ENCODE assay signal across 16 cellular contexts in genomic region chr20:38231786-38232130, GRCh38. TPM values are rescaled to one million over a fixed set of nuclear protein-coding genes. Genes with fewer than 3 reads are reported as not detected.
A peak's percentile ranks its signal among the peaks of the same experiment; 100 is the strongest.
DNase-seq lines count a peak whose midpoint lies in the region; ATAC-seq and TF ChIP-seq lines count a peak whose summit lies in the region.
"Had no signal": no experiment of that assay in that cellular context is flagged by ENCODE, and none has a peak within 500 bp of the region (broad histone marks: within the 10 kb centered on the region; RNA-seq: fewer than 3 reads in every experiment).

No MANE protein-coding gene starts in this region.

- no peak overlapping the region for H2BK20ac ChIP-seq in IMR-90 (ENCODE audit: low read depth, low read length)

- H2BK15ac ChIP-seq in IMR-90 (ENCODE audit: low read depth, low read length) = no peak overlapping the region

- H3K36me3 ChIP-seq in IMR-90 (ENCODE audit: control insufficient read depth, insufficient read depth, low read length) (no peaks in the 10 kb centered on the region), heart right ventricle (peaks cover 0 to 5% (median 0%) of the 10 kb centered on the region in 9 donors)

- in situ Hi-C loops in IMR-90 (cut with MboI; ENCODE audit: low sequenced_read_pairs) = no loop called here
- in situ Hi-C loops in astrocyte of the cerebellum (cut with HindIII; ENCODE audit: low sequenced_read_pairs) = no loop called here

- no peak overlapping the region for H3K9ac ChIP-seq in IMR-90 (ENCODE audit: low read depth, low read length)

- H2AK9ac ChIP-seq in IMR-90 (replicated peaks; ENCODE audit: low read depth, low read length, poor library complexity) = no peak overlapping the region

- no peak for TF ChIP-seq POLR2A in IMR-90 (IDR thresholded peaks at IDR 0.05; ENCODE audit: low read depth, low read length)

- H3K27me3 ChIP-seq in IMR-90 (ENCODE audit: control insufficient read depth, insufficient read depth, low read length) (peaks cover 2% of the 10 kb centered on the region; the same call in 1 of the 2 replicates), heart right ventricle (peaks cover 0 to 5% (median 0%) of the 10 kb centered on the region in 7 donors)

- H3K4me2 ChIP-seq in IMR-90 (ENCODE audit: low read depth, low read length) = no peak overlapping the region

- H2BK5ac ChIP-seq in IMR-90 (ENCODE audit: low read depth, low read length, poor library complexity, severe bottlenecking) = no peak overlapping the region

- peak overlapping the region; percentile 47; the same call in 1 of the 2 replicates for H2BK120ac ChIP-seq in IMR-90 (ENCODE audit: low read depth, low read length)

- dilution Hi-C loops in IMR-90 (cut with HindIII; ENCODE audit: low sequenced_read_pairs, unreplicated experiment) = no loop called here

- no peaks in the 10 kb centered on the region; the same call in 1 of the 2 replicates for H3K9me1 ChIP-seq in IMR-90 (ENCODE audit: insufficient read depth, low read length)

- ATAC-seq in IMR-90 (ENCODE audit: low read depth) (peak; percentile 27), heart right ventricle (peak in 7 of 8 donors; percentile 51 to 81 (median 72)), GM18909 (IDR thresholded peaks at IDR 0.05; ENCODE audit: poor library complexity, unreplicated experiment) (no peak), GM21529 (IDR thresholded peaks at IDR 0.05; ENCODE audit: unreplicated experiment) (no peak)
- ATAC-seq: GM12878 had no signal

- TF ChIP-seq RAD21 in IMR-90 (IDR thresholded peaks at IDR 0.05; ENCODE audit: low read length) = no peak

- no peaks in the 10 kb centered on the region for H3K79me1 ChIP-seq in IMR-90 (ENCODE audit: low read depth in 1 of 2, low read length in 2 of 2)

- H4K5ac ChIP-seq in IMR-90 (ENCODE audit: low read depth, low read length) = no peak overlapping the region

- POLR2A ChIA-PET in IMR-90 (lab: Charles Lee; ENCODE audit: unreplicated experiment) = no interaction called here

- H3K27ac ChIP-seq in IMR-90 (ENCODE audit: insufficient read depth, low read length) (no peak overlapping the region), heart right ventricle (peak overlapping the region in 2 of 10 donors; percentile 19 to 23)

- no peak overlapping the region; a peak in 1 of 4 replicates for H4K8ac ChIP-seq in IMR-90 (ENCODE audit: low read depth in 2 of 2, low read length in 2 of 2)

- peak; percentile 53 for DNase-seq in IMR-90
- DNase-seq in astrocyte of the cerebellum (ENCODE audit: low read depth) = peak; percentile 55
- DNase-seq in heart right ventricle = peak in 1 of 2 donors; percentile 43
- peak; percentile 19 for DNase-seq in skeletal muscle cell (ENCODE audit: low read depth)
- no peak for DNase-seq in AML-193 (lab: John Stamatoyannopoulos, UW)
- DNase-seq: amygdala, DND-41, MM.1S, NCI-H2107, NCI-H748 treated with DMSO at 0.1 percent for 48 hours, SHP77 treated with DMSO at 0.1 percent for 48 hours had no signal

- H3K18ac ChIP-seq in IMR-90 (ENCODE audit: low read depth, low read length) = no peak overlapping the region

- peak overlapping the region; percentile 34; the same call in 1 of the 2 replicates for H3K23ac ChIP-seq in IMR-90 (ENCODE audit: low read depth, low read length)

- WGBS in IMR-90 (ENCODE audit: extremely low coverage in 2 of 2, insufficient read length in 1 of 2), 2 experiments = 30% methylated on average over 2 of the region's 9 CpGs; no CpG with 5 or more reads in 1 of the 2 experiments
- WGBS in heart right ventricle, 2 donors = 28 to 47% methylated on average over 9 of the region's 9 CpGs

- no peak overlapping the region for H3K56ac ChIP-seq in IMR-90 (ENCODE audit: extremely low read depth, insufficient read depth, low read length)

- peak overlapping the region; percentile 72; the same call in 1 of the 2 replicates for H2AK5ac ChIP-seq in IMR-90 (ENCODE audit: low read depth, low read length)

- peaks cover 8% of the 10 kb centered on the region for H3K4me1 ChIP-seq in IMR-90 (ENCODE audit: control insufficient read depth, insufficient read depth, low read length)
- peaks cover 0 to 14% (median 9%) of the 10 kb centered on the region in 9 donors for H3K4me1 ChIP-seq in heart right ventricle

- no peaks in the 10 kb centered on the region for H3K9me3 ChIP-seq in IMR-90 (ENCODE audit: control insufficient read depth, insufficient read depth, low read length)
- no peaks in the 10 kb centered on the region for H3K9me3 ChIP-seq in heart right ventricle

- H3K4ac ChIP-seq in IMR-90 (ENCODE audit: low read depth, low read length) = peak overlapping the region; percentile 57

- CTCF ChIA-PET in IMR-90 (lab: Yijun Ruan, JAX) = interaction anchor here (0.6 to 1.3 kb wide), 3 partner anchors 83 to 125 kb away, joined by 3 to 4 read pairs (median 3); no protein-coding TSS in a partner anchor

- H3K4me3 ChIP-seq in IMR-90 (ENCODE audit: insufficient read depth, low read depth, low read length) (no peak overlapping the region), astrocyte of the cerebellum (ENCODE audit: low read depth, low read length) (no peak overlapping the region), heart right ventricle (no peak overlapping the region), skeletal muscle cell (ENCODE audit: low read depth, low read length) (no peak overlapping the region)
- H3K4me3 ChIP-seq: GM12878 had no signal

- TF ChIP-seq CTCF in IMR-90 (conservative IDR thresholded peaks at IDR 0.05; ENCODE audit: low read depth, low read length) (no peak), astrocyte of the cerebellum (IDR thresholded peaks at IDR 0.05; ENCODE audit: low read depth, low read length, missing control alignments) (no peak), heart right ventricle (IDR thresholded peaks at IDR 0.05) (no peak)

- H4K20me1 ChIP-seq in IMR-90 (ENCODE audit: insufficient read depth, low read length) = no peaks in the 10 kb centered on the region

- H3K14ac ChIP-seq in IMR-90 (replicated peaks; ENCODE audit: low read depth, low read length) = no peak overlapping the region; the same call in 1 of the 2 replicates

- H2AFZ ChIP-seq in IMR-90 (replicated peaks; ENCODE audit: low read length, poor library complexity) = peak overlapping the region; percentile 69

- intact Hi-C loops in IMR-90 (cut with micrococcal nuclease) (no loop called here), heart right ventricle (cut with DNase I) (loop anchor here in 5 of 10 donors (2.0 to 10.0 kb wide), 5 partner anchors 76 to 176 kb away; no protein-coding TSS in a partner anchor)

- H4K91ac ChIP-seq in IMR-90 (ENCODE audit: insufficient read depth, low read depth, low read length) = no peak overlapping the region

- no TSS peak for BruUV-seq in IMR-90 (replicated peaks; lab: Mats Ljungman, UMichigan)

TF ChIP-seq in IMR-90, 13 proteins besides CTCF, POLR2A, EP300 and RAD21:
- TF ChIP-seq MAFK (IDR thresholded peaks at IDR 0.05; ENCODE audit: low read depth, low read length) (no peak), CEBPB (IDR thresholded peaks at IDR 0.05; ENCODE audit: low read depth, low read length) (peak; percentile 58), RCOR1 (IDR thresholded peaks at IDR 0.05; ENCODE audit: insufficient replicate concordance, low read length) (no peak), ELK1 (IDR thresholded peaks at IDR 0.05; ENCODE audit: borderline replicate concordance, low read depth, low read length) (no peak)

RNA-seq across cellular contexts. Expression of gene KIAA1755, which starts 28.8 kb away (rescaled TPM):
- total RNA-seq in IMR-90 (2012; rRNA removed) (2.2 and 2.5 TPM in 2 replicates), heart right ventricle (1 to 10 TPM; 2.7 to 7.7 (median 5.2) TPM)
- polyA plus RNA-seq in IMR-90 (2012; rRNA removed) (4.7 and 5.1 TPM in 2 replicates), heart right ventricle (1 to 10 TPM; 2.9 to 6.2 TPM)
- 1.7 and 2.4 TPM in 2 replicates for polyA plus RNA-seq in IMR-90 (2012; cell fraction: cytosol; rRNA removed)
- 18.1 and 26.1 TPM in 2 replicates for polyA plus RNA-seq in IMR-90 (2012; cell fraction: nucleus; rRNA removed; ENCODE audit: low replicate concordance)
- total RNA-seq: GM12878 had no signal
- polyA plus RNA-seq: CD14-positive monocyte, GM12878, keratinocyte had no signal

Comparison
In these comparisons a context has a peak if more than half of its experiments do, and no peak if none do; other contexts are left out.
1. ATAC-seq: peak in IMR-90 (single experiment) and heart right ventricle (7 of 8); none in GM18909 (single experiment) and GM21529 (single experiment).
2. DNase-seq: peak in IMR-90 (single experiment), astrocyte of the cerebellum (single experiment) and skeletal muscle cell (single experiment); none in AML-193 (0 of 2).